In the genomic region with DNA sequence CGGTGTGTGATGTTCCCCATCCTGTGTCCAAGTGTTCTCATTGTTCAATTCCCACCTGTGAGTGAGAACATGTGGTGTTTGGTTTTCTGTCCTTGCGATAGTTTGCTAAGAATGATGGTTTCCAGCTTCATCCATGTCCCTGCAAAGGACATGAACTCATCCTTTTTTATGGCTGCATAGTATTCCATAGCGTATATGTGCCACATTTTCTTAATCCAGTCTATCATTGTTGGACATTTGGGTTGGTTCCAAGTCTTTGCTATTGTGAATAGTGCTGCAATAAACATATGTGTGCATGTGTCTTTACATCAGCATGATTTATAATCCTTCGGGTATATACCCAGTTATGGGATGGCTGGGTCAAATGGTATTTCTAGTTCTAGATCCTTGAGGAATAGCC, we compare ENCODE assay signal across 14 cellular contexts. TPM values are rescaled to one million over a fixed set of nuclear protein-coding genes. Genes with fewer than 3 reads are reported as not detected.
"Had no signal": no experiment of that assay in that cellular context is flagged by ENCODE, and none has a peak within 500 bp of the region (broad histone marks: within the 10 kb centered on the region; RNA-seq: fewer than 3 reads in every experiment).

No MANE protein-coding gene starts in this region.

RNA-seq across cellular contexts. Expression of gene CXCL9, which starts 45.2 kb away (rescaled TPM):
- total RNA-seq: naive thymus-derived CD8-positive, alpha-beta T cell; neural crest cell; osteocyte; pulmonary artery endothelial cell had no signal
- polyA plus RNA-seq: naive thymus-derived CD8-positive, alpha-beta T cell had no signal

RNA-seq across cellular contexts. Expression of gene PPEF2, which starts 59.8 kb away (rescaled TPM):
- total RNA-seq: natural killer cell treated with Interleukin-12 subunit alpha and Interleukin-12 subunit beta and Interleukin-15 and Interleukin-18, amount 100 ng/mL, for 72 hours; omental fat pad; osteocyte; pancreas; posterior vena cava; prostate gland; pulmonary artery endothelial cell; right atrium auricular region; smooth muscle cell; suprapubic skin; upper lobe of right lung; urinary bladder had no signal
- polyA plus RNA-seq: naive thymus-derived CD8-positive, alpha-beta T cell; pancreas; smooth muscle cell; urinary bladder had no signal
